ENCODE assay signal across 9 cellular contexts in the genomic region with DNA sequence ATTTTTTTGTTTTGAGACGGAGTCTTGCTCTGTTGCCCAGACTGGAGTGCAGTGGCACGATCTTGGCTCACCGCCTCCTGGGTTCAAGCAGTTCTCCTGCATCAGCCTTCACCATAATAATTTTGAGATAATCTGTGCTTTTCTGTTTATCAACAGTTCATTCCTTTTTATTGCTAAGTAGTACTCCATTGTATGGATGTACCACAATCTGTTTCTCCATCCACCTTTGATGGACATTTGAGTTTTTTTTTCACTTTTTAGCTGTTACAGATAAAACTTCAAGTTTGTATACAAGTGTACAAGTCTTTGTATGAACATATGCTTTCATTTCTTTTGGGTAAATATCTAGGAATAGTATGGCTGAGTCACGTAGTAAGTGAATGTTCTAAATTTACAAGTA.
"Had no signal": no experiment of that assay in that cellular context is flagged by ENCODE, and none has a peak within 500 bp of the region (broad histone marks: within the 10 kb centered on the region; RNA-seq: fewer than 3 reads in every experiment).

No MANE protein-coding gene starts in this region.

- ATAC-seq: HepG2 had no signal

- H3K9ac ChIP-seq: GM23248 had no signal

- DNase-seq: GM23248, GOT3, H9, HCEC 1CT, HFFc6, KG1 had no signal

- FAIRE-seq: H54, HepG2 had no signal

- H3K27ac ChIP-seq: GM23248, HL-60 had no signal

- H2AFZ ChIP-seq: GM23248 had no signal

- H3K4me3 ChIP-seq: GM23248 had no signal
